17 cellular contexts compared by ENCODE assay signal in the genomic region with DNA sequence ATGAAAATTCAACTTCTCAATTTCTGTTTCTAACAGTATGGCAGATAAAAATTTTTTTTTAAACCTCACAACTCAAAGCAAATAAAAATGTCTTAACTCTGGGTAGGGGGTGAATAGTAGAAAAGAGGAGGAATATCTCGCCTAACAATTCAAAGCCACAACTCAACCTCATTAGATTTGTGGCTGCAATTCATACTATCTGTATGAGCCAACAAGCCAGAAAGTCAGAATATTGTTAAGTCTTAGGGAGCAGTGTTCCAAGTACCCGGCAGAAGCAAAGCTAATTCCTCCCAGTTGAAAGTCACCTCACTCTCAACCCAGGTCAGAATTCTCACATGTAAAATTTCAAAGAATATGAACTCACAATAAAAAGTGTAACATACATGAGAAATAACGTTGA. TPM values are rescaled to one million over a fixed set of nuclear protein-coding genes. Genes with fewer than 3 reads are reported as not detected.
DNase-seq lines count a peak whose midpoint lies in the region; ATAC-seq, FAIRE-seq and TF ChIP-seq lines count a peak whose summit lies in the region.
"Had no signal": no experiment of that assay in that cellular context is flagged by ENCODE, and none has a peak within 500 bp of the region (broad histone marks: within the 10 kb centered on the region; RNA-seq: fewer than 3 reads in every experiment).

No MANE protein-coding gene starts in this region.

- H3K9ac ChIP-seq in K562 (ENCODE audit: insufficient read depth in 1 of 2, low read depth in 2 of 2, low read length in 2 of 2) (no peak overlapping the region), Karpas-422 (ENCODE audit: low read length) (no peak overlapping the region)

- TF ChIP-seq CTCF in K562 (IDR thresholded peaks at IDR 0.05 in 2 of 3, conservative IDR thresholded peaks at IDR 0.05 in 1 of 3; ENCODE audit: insufficient read depth in 2 of 3, low read depth in 1 of 3, low read length in 3 of 3) (no peak), osteocyte (IDR thresholded peaks at IDR 0.05) (no peak)

- CTCF ChIA-PET in K562 (lab: Yijun Ruan, JAX; ENCODE audit: low intra/inter-chr PET ratio) = no interaction called here

- peaks cover 35% of the 10 kb centered on the region for H3K36me3 Mint-ChIP-seq in CD4-positive, CD25-positive, alpha-beta regulatory T cell
- peaks cover 22% of the 10 kb centered on the region for H3K36me3 Mint-ChIP-seq in osteocyte (ENCODE audit: unreplicated experiment)
- peaks cover 46% of the 10 kb centered on the region for H3K36me3 Mint-ChIP-seq in activated T-cell treated with anti-CD3 and anti-CD28 coated beads, Interleukin-2, amount 50 U/mL, for 24 hours (ENCODE audit: low read depth)

- H3K79me2 ChIP-seq in K562 (ENCODE audit: control insufficient read depth, insufficient read depth, low read length) (peaks cover 95% of the 10 kb centered on the region), Karpas-422 (ENCODE audit: low read length) (peaks cover 99% of the 10 kb centered on the region)

- no peaks in the 10 kb centered on the region for H3K27me3 ChIP-seq in CD4-positive, CD25-positive, alpha-beta regulatory T cell (ENCODE audit: control insufficient read depth, insufficient read depth, low read length)
- H3K27me3 ChIP-seq in K562 (ENCODE audit: control insufficient read depth in 2 of 2, insufficient read depth in 2 of 2, low read length in 2 of 2) (no peaks in the 10 kb centered on the region), Karpas-422 (ENCODE audit: low read length) (no peaks in the 10 kb centered on the region)

- H3K4me3 Mint-ChIP-seq in CD4-positive, CD25-positive, alpha-beta regulatory T cell = peak overlapping the region in 2 of 4 donors; percentile 31 to 44
- no peak overlapping the region for H3K4me3 Mint-ChIP-seq in osteocyte (ENCODE audit: unreplicated experiment)
- no peak overlapping the region for H3K4me3 Mint-ChIP-seq in activated T-cell treated with anti-CD3 and anti-CD28 coated beads, Interleukin-2, amount 50 U/mL, for 24 hours

- no peak for TF ChIP-seq RAD21 in K562 (CRISPR knock-in tag; conservative IDR thresholded peaks at IDR 0.05 in 1 of 2, IDR thresholded peaks at IDR 0.05 in 1 of 2)

- peaks cover 6% of the 10 kb centered on the region for H4K20me1 ChIP-seq in K562 (replicated peaks; ENCODE audit: control insufficient read depth, insufficient read depth, low read length)
- no peaks in the 10 kb centered on the region for H4K20me1 ChIP-seq in Karpas-422 (ENCODE audit: insufficient read depth, low read depth, low read length)

- peaks cover 0 to 1% (median 0%) of the 10 kb centered on the region in 7 donors for H3K9me3 Mint-ChIP-seq in CD4-positive, CD25-positive, alpha-beta regulatory T cell
- H3K9me3 Mint-ChIP-seq in osteocyte (ENCODE audit: unreplicated experiment) = peaks cover 7% of the 10 kb centered on the region
- no peaks in the 10 kb centered on the region for H3K9me3 Mint-ChIP-seq in activated T-cell treated with anti-CD3 and anti-CD28 coated beads, Interleukin-2, amount 50 U/mL, for 24 hours
- H3K9me3 Mint-ChIP-seq: IgD-negative memory B cell had no signal

- H3K9me2 ChIP-seq in Karpas-422 (replicated peaks; ENCODE audit: insufficient read depth, low read length) = no peaks in the 10 kb centered on the region

- no TSS peak for BruUV-seq in K562 (replicated peaks; lab: Mats Ljungman, UMichigan)

- H3K27ac Mint-ChIP-seq in CD4-positive, CD25-positive, alpha-beta regulatory T cell = no peak overlapping the region
- H3K27ac Mint-ChIP-seq in osteocyte (ENCODE audit: unreplicated experiment) = peak overlapping the region; percentile 4
- no peak overlapping the region for H3K27ac Mint-ChIP-seq in activated T-cell treated with anti-CD3 and anti-CD28 coated beads, Interleukin-2, amount 50 U/mL, for 24 hours

- FAIRE-seq in GM19239 (lab: Jason Lieb, UNC) (peak; percentile 68), K562 (lab: Jason Lieb, UNC) (peak; percentile 37)
- FAIRE-seq: HTR-8/SVneo had no signal

- no peak for ATAC-seq in CD4-positive, CD25-positive, alpha-beta regulatory T cell (ENCODE audit: low read depth in 2 of 2)
- ATAC-seq in K562 = peak; percentile 29

- H3K4me1 ChIP-seq in CD4-positive, CD25-positive, alpha-beta regulatory T cell (ENCODE audit: control insufficient read depth, insufficient read depth, low read length, poor library complexity, severe bottlenecking) = peaks cover 26% of the 10 kb centered on the region
- peaks cover 7 to 17% of the 10 kb centered on the region in 2 experiments for H3K4me1 ChIP-seq in K562 (replicated peaks in 1 of 2; ENCODE audit: control insufficient read depth in 2 of 2, insufficient read depth in 2 of 2, low read length in 2 of 2)
- H3K4me1 ChIP-seq in Karpas-422 (ENCODE audit: low read length) = peaks cover 12% of the 10 kb centered on the region
- H3K4me1 ChIP-seq: HAP-1 had no signal

- intact Hi-C loops in K562 (cut with micrococcal nuclease) = no loop called here

- H3K4me2 ChIP-seq in K562 (ENCODE audit: insufficient read depth, low read length) (no peak overlapping the region), Karpas-422 (ENCODE audit: low read depth, low read length, poor library complexity, severe bottlenecking) (no peak overlapping the region)

- no peak overlapping the region for H3K27ac ChIP-seq in CD4-positive, CD25-positive, alpha-beta regulatory T cell (ENCODE audit: insufficient read depth, low read length, poor library complexity, severe bottlenecking)
- H3K27ac ChIP-seq in K562 (ENCODE audit: extremely low read depth, low read depth, low read length) = no peak overlapping the region
- no peak overlapping the region for H3K27ac ChIP-seq in Karpas-422 (ENCODE audit: low read length)
- H3K27ac ChIP-seq: HL-60 had no signal

- no peak for TF ChIP-seq EP300 in K562 (IDR thresholded peaks at IDR 0.05; ENCODE audit: low read length)

- H3K4me1 Mint-ChIP-seq in CD4-positive, CD25-positive, alpha-beta regulatory T cell = peaks cover 44 to 93% (median 71%) of the 10 kb centered on the region in 4 donors
- peaks cover 41% of the 10 kb centered on the region for H3K4me1 Mint-ChIP-seq in osteocyte (ENCODE audit: unreplicated experiment)
- peaks cover 76% of the 10 kb centered on the region for H3K4me1 Mint-ChIP-seq in activated T-cell treated with anti-CD3 and anti-CD28 coated beads, Interleukin-2, amount 50 U/mL, for 24 hours (ENCODE audit: low read depth)

- POLR2A ChIA-PET in K562 (lab: Yijun Ruan, JAX) = interaction anchor here (1.2 kb wide), 1 partner anchor 15 kb away, joined by 3 read pairs; a partner anchor contains a TSS

- H3K27me3 Mint-ChIP-seq in CD4-positive, CD25-positive, alpha-beta regulatory T cell = no peaks in the 10 kb centered on the region
- H3K27me3 Mint-ChIP-seq in osteocyte (ENCODE audit: unreplicated experiment) = no peaks in the 10 kb centered on the region
- no peaks in the 10 kb centered on the region for H3K27me3 Mint-ChIP-seq in activated T-cell treated with anti-CD3 and anti-CD28 coated beads, Interleukin-2, amount 50 U/mL, for 24 hours
- H3K27me3 Mint-ChIP-seq: IgD-negative memory B cell had no signal

- H3K36me3 ChIP-seq in CD4-positive, CD25-positive, alpha-beta regulatory T cell (ENCODE audit: control insufficient read depth, insufficient read depth, low read length) = no peaks in the 10 kb centered on the region
- no peaks in the 10 kb centered on the region for H3K36me3 ChIP-seq in K562 (ENCODE audit: control insufficient read depth, insufficient read depth, low read length)
- peaks cover 21% of the 10 kb centered on the region for H3K36me3 ChIP-seq in Karpas-422 (ENCODE audit: insufficient read depth, low read length)
- H3K36me3 ChIP-seq: HAP-1 had no signal

- H3K9me1 ChIP-seq in K562 (ENCODE audit: control insufficient read depth, insufficient read depth, low read length) = no peaks in the 10 kb centered on the region

- WGBS in K562 (ENCODE audit: insufficient coverage, low coverage, missing lambda C conversion rate) = 9% methylated on average over 3 of the region's 3 CpGs

- H2AFZ ChIP-seq in K562 (ENCODE audit: low read depth, low read length) = no peak overlapping the region
- H2AFZ ChIP-seq in Karpas-422 (ENCODE audit: low read length) = no peak overlapping the region

- no peaks in the 10 kb centered on the region for H3K9me3 ChIP-seq in CD4-positive, CD25-positive, alpha-beta regulatory T cell (ENCODE audit: control insufficient read depth in 2 of 2, low read length in 2 of 2)
- H3K9me3 ChIP-seq in K562 (replicated peaks; ENCODE audit: control insufficient read depth, insufficient read depth, low read depth, low read length) = no peaks in the 10 kb centered on the region
- H3K9me3 ChIP-seq in Karpas-422 (ENCODE audit: low read length) = no peaks in the 10 kb centered on the region
- H3K9me3 ChIP-seq: HAP-1 had no signal

- in situ Hi-C loops in K562 (cut with MboI) = no loop called here

- no peak for DNase-seq in CD4-positive, CD25-positive, alpha-beta regulatory T cell
- no peak for DNase-seq in GM19239 (ENCODE audit: insufficient read length, low spot score)
- DNase-seq in K562 (ENCODE audit: extremely low read depth in 1 of 4, low spot score in 3 of 4) = no peak
- no peak for DNase-seq in osteocyte (ENCODE audit: extremely low spot score, unreplicated experiment)
- no peak for DNase-seq in Karpas-422
- DNase-seq in activated T-cell treated with anti-CD3 and anti-CD28 coated beads, Interleukin-2, amount 50 U/mL, for 24 hours = no peak
- DNase-seq in NOMO-1 (lab: John Stamatoyannopoulos, UW; ENCODE audit: unreplicated experiment in 2 of 2) = no peak
- DNase-seq: C1 segment of cervical spinal cord; DMS53; NCI-H1417; NCI-H187 treated with DMSO at 0.1 percent for 48 hours; NK-92 treated with Interleukin-12 subunit alpha and Interleukin-12 subunit beta, amount 100 ng/mL, for 24 hours; RPMI8226 had no signal

- peak overlapping the region; percentile 7 for H3K4me3 ChIP-seq in CD4-positive, CD25-positive, alpha-beta regulatory T cell (ENCODE audit: low read depth, low read length)
- H3K4me3 ChIP-seq in K562 (no peak overlapping the region), Karpas-422 (ENCODE audit: low read length) (no peak overlapping the region)
- H3K4me3 ChIP-seq: HAP-1 had no signal

- no peak for TF ChIP-seq POLR2A in K562 (conservative IDR thresholded peaks at IDR 0.05)

RNA-seq across cellular contexts. Expression of a gene that starts 15.0 kb away (rescaled TPM):
- 73.7 TPM for total RNA-seq in CD4-positive, CD25-positive, alpha-beta regulatory T cell
- 10 to 100 TPM; 56.5 to 65.7 (median 60.6) TPM for polyA plus RNA-seq in CD4-positive, CD25-positive, alpha-beta regulatory T cell
- 17.3 and 73.8 TPM in 2 replicates for total RNA-seq in K562 (2011; cell fraction: chromatin; rRNA removed; ENCODE audit: low replicate concordance)
- total RNA-seq in K562 (2011; cell fraction: nucleolus; rRNA removed) = 9.3 and 12.9 TPM in 2 replicates
- total RNA-seq in K562 (2011; cell fraction: nucleoplasm; rRNA removed) = 29.8 and 44.4 TPM in 2 replicates
- total RNA-seq in K562 (2014; rRNA removed) (25.1 and 26.4 TPM in 2 replicates), K562 (2014; rRNA removed; fragmentation: Illumina TruSeq; extraction: Trizol) (56.7 and 63.5 TPM in 2 replicates), K562 (2015; rRNA removed; fragmentation: Illumina TruSeq; extraction: Trizol) (48.8 and 52.1 TPM in 2 replicates), K562 (2021) (43.1 and 43.7 TPM in 2 replicates), osteocyte (102 and 104 TPM in 2 replicates)
- polyA plus RNA-seq in K562 (2011; rRNA removed) (69.6 and 82.1 TPM in 2 replicates), K562 (2014; fragmentation: Illumina TruSeq; extraction: Trizol) (50.2 and 53.2 TPM in 2 replicates), K562 (2014; fragmentation: Nextera tagmentation; extraction: Ambion mirVana) (10 to 100 TPM; 31.2 to 50.1 TPM), K562 (2014; rRNA removed) (33.9 TPM in 2 replicates)
- 16.4 and 39.3 TPM in 2 replicates for polyA plus RNA-seq in K562 (2011; cell fraction: cytosol; rRNA removed)
- 14.9 and 24.4 TPM in 2 replicates for polyA plus RNA-seq in K562 (2011; cell fraction: nucleus; rRNA removed)
- polyA plus RNA-seq in K562 (2012) = 44.5 and 46.7 TPM in 2 replicates
- polyA minus RNA-seq in K562 (2011; rRNA and poly(A)+ RNA removed) = 150 and 167 TPM in 2 replicates
- polyA minus RNA-seq in K562 (2011; cell fraction: cytosol; rRNA and poly(A)+ RNA removed) = 39.3 and 47.3 TPM in 2 replicates
- 21.4 and 44.0 TPM in 2 replicates for polyA minus RNA-seq in K562 (2011; cell fraction: nucleus; rRNA and poly(A)+ RNA removed)
- 29.8 and 50.1 TPM in 2 replicates for total RNA-seq in Karpas-422 (2014; rRNA removed; shearing (Covaris generic); ENCODE audit: low replicate concordance)
